ENCODE assay signal across 18 cellular contexts in the genomic region with DNA sequence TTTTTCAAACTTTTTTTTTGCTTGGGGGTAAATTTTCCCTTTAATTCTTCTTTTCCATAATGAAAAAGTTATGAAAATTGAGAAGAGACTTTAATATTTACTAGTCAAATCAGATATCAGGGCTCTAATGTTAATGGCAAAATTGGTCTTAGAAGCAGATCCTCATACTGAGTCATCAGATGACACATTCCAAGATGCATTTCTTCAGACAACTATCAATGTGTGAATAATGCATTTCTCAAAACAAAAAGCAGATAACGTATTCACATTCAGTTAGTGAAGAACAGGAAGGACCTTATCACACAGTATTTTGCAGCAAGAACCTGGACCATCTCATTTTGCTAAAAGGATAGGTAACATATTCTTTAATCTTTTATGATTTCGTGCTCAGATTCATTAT.
DNase-seq lines count a peak whose midpoint lies in the region; ATAC-seq and TF ChIP-seq lines count a peak whose summit lies in the region.
"Had no signal": no experiment of that assay in that cellular context is flagged by ENCODE, and none has a peak within 500 bp of the region (broad histone marks: within the 10 kb centered on the region; RNA-seq: fewer than 3 reads in every experiment).

No MANE protein-coding gene starts in this region.

- TF ChIP-seq CTCF in fibroblast of mammary gland (conservative IDR thresholded peaks at IDR 0.05; ENCODE audit: control insufficient read depth, insufficient read depth, low read depth, low read length), result no peak

- H3K27ac ChIP-seq in effector memory CD4-positive, alpha-beta T cell (ENCODE audit: insufficient read depth, low read length, poor library complexity, severe bottlenecking), result no peak overlapping the region
- H3K27ac ChIP-seq: adrenal gland, left ventricle myocardium inferior had no signal

- H3K36me3 ChIP-seq in effector memory CD4-positive, alpha-beta T cell (ENCODE audit: control insufficient read depth, insufficient read depth, low read length), result no peaks in the 10 kb centered on the region
- H3K36me3 ChIP-seq: adrenal gland, left ventricle myocardium inferior had no signal

- peak; percentile 16 for DNase-seq in A172 (ENCODE audit: low spot score)
- DNase-seq in HCEC 1CT, result peak; percentile 56
- DNase-seq in fibroblast of mammary gland (ENCODE audit: low read depth), result peak; percentile 72
- no peak for DNase-seq in SW480 (ENCODE audit: low spot score)
- DNase-seq in effector memory CD4-positive, alpha-beta T cell, result no peak
- DNase-seq: activated CD4-positive, alpha-beta T cell treated with anti-CD3 and anti-CD28 coated beads for 36 hours; adrenal gland; CD4-positive, alpha-beta T cell; cerebellar nuclear complex; DMS53; GOT3; left ventricle myocardium inferior; NCI-H2081; NCI-H524; stimulated activated naive B cell treated with anti-CD40 and anti-IgM and Interleukin-4, amounts not matched to agents 10 μg/mL and 1 μg/mL and 100 μg/mL, for 72 hours had no signal

- ATAC-seq in SK-N-SH treated with all-trans-retinoic acid at 6 μM for 48 hours (peak; percentile 34; the same call in 1 of the 3 replicates), HG02642 (IDR thresholded peaks at IDR 0.05; ENCODE audit: poor library complexity, unreplicated experiment) (no peak), HG02938 (IDR thresholded peaks at IDR 0.05; ENCODE audit: unreplicated experiment) (no peak)
- ATAC-seq: activated CD4-positive, alpha-beta T cell treated with anti-CD3 and anti-CD28 coated beads for 36 hours; stimulated activated naive B cell treated with anti-CD40 and anti-IgM and Interleukin-4, amounts not matched to agents 10 μg/mL and 1 μg/mL and 100 μg/mL, for 72 hours had no signal

- H3K4me1 ChIP-seq in effector memory CD4-positive, alpha-beta T cell (ENCODE audit: control insufficient read depth, insufficient read depth, low read length, poor library complexity, severe bottlenecking), result no peaks in the 10 kb centered on the region

- no peaks in the 10 kb centered on the region for H3K27me3 ChIP-seq in effector memory CD4-positive, alpha-beta T cell (replicated peaks; ENCODE audit: control insufficient read depth, insufficient read depth, low read length, poor library complexity, severe bottlenecking)
- H3K27me3 ChIP-seq: adrenal gland had no signal

- H3K4me3 ChIP-seq in fibroblast of mammary gland (ENCODE audit: control insufficient read depth, low read depth, low read length), result no peak overlapping the region
- H3K4me3 ChIP-seq in effector memory CD4-positive, alpha-beta T cell (ENCODE audit: insufficient read depth, low read depth, low read length, poor library complexity, severe bottlenecking), result no peak overlapping the region
- H3K4me3 ChIP-seq: adrenal gland, left ventricle myocardium inferior had no signal

- no peaks in the 10 kb centered on the region for H3K9me3 ChIP-seq in effector memory CD4-positive, alpha-beta T cell (ENCODE audit: control insufficient read depth, low read length)
- H3K9me3 ChIP-seq: adrenal gland, left ventricle myocardium inferior had no signal

TF ChIP-seq in SK-N-SH treated with all-trans-retinoic acid at 6 μM for 48 hours, 23 proteins besides CTCF, POLR2A, EP300 and RAD21:
- TF ChIP-seq GLIS3 (CRISPR knock-in tag; IDR thresholded peaks at IDR 0.05) (no peak), BACH2 (CRISPR knock-in tag; IDR thresholded peaks at IDR 0.05; ENCODE audit: borderline replicate concordance) (no peak), CREB5 (CRISPR knock-in tag; IDR thresholded peaks at IDR 0.05; ENCODE audit: low read depth) (no peak), ZNF70 (CRISPR knock-in tag; IDR thresholded peaks at IDR 0.05) (no peak)
- TF ChIP-seq, protein P1, sequence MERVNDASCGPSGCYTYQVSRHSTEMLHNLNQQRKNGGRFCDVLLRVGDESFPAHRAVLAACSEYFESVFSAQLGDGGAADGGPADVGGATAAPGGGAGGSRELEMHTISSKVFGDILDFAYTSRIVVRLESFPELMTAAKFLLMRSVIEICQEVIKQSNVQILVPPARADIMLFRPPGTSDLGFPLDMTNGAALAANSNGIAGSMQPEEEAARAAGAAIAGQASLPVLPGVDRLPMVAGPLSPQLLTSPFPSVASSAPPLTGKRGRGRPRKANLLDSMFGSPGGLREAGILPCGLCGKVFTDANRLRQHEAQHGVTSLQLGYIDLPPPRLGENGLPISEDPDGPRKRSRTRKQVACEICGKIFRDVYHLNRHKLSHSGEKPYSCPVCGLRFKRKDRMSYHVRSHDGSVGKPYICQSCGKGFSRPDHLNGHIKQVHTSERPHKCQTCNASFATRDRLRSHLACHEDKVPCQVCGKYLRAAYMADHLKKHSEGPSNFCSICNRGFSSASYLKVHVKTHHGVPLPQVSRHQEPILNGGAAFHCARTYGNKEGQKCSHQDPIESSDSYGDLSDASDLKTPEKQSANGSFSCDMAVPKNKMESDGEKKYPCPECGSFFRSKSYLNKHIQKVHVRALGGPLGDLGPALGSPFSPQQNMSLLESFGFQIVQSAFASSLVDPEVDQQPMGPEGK (CRISPR knock-in tag; IDR thresholded peaks at IDR 0.05; ENCODE audit: borderline replicate concordance), result no peak

Comparison
In these comparisons a context has a peak if more than half of its experiments do, and no peak if none do; other contexts are left out.
1. DNase-seq: peak in A172 (single experiment), HCEC 1CT (single experiment) and fibroblast of mammary gland (single experiment); none in SW480 (single experiment) and effector memory CD4-positive, alpha-beta T cell (0 of 3).